In the genomic region with DNA sequence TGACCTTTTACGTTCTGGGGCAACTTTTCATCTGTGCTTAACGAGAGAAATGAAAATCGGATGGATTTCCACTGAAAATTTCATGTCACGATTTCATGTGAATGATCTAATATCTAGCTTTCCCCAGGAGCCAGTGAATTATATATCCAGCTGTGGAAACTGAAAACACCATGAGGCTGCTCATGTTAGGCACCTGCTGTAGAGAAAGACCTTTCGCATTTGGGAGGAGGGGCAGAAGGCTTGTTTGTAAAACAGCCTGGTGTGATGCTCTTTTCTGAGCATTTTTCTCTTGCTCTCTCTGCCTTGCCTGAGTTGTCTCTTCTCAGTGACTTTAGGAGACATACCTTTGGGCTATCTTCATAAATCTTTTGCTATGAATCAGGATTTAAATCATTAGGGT, we compare ENCODE assay signal across 18 cellular contexts.
"Had no signal": no experiment of that assay in that cellular context is flagged by ENCODE, and none has a peak within 500 bp of the region (broad histone marks: within the 10 kb centered on the region; RNA-seq: fewer than 3 reads in every experiment).

No MANE protein-coding gene starts in this region.

- H3K4me1 ChIP-seq: transverse colon had no signal

- H3K36me3 Mint-ChIP-seq: activated naive CD4-positive, alpha-beta T cell treated with anti-CD3 and anti-CD28 coated beads, Interleukin-2, amount 50 U/mL, for 72 hours; immature natural killer cell; stimulated activated naive B cell treated with anti-CD40 and anti-IgM and Interleukin-4, amounts not matched to agents 10 μg/mL and 1 μg/mL and 100 μg/mL, for 72 hours had no signal

- H3K27ac ChIP-seq: cardiac muscle cell, SJSA1, transverse colon had no signal

- H3K4me3 Mint-ChIP-seq: activated T-helper 1 cell treated with anti-CD3 and anti-CD28 coated beads, Interleukin-12 subunit alpha, Interleukin-12 subunit beta, Interleukin-2, Interleukin-4 antibody, amounts not matched to agents 30 ng/mL and 10 ng/mL and 1 ng/mL, durations not matched to agents 14 hours and 24 hours and 36 hours; dendritic cell treated with granulocyte-macrophage colony-stimulating factor and Interleukin-4, amounts not matched to agents 40 ng/mL and 50 ng/mL, for 4 days; immature natural killer cell; neural crest cell; stimulated activated naive B cell treated with anti-CD40 and anti-IgM and Interleukin-4, amounts not matched to agents 10 μg/mL and 1 μg/mL and 100 μg/mL, for 72 hours; T-helper 1 cell treated with Interleukin-12 subunit alpha and Interleukin-12 subunit beta and Interleukin-4 antibody, amounts not matched to agents 30 μg/mL and 1 μg/mL, for 36 hours had no signal

- H3K36me3 ChIP-seq: cardiac muscle cell, sigmoid colon, SJSA1, transverse colon had no signal

- H3K27ac Mint-ChIP-seq: activated naive CD4-positive, alpha-beta T cell treated with anti-CD3 and anti-CD28 coated beads, Interleukin-2, amount 50 U/mL, for 72 hours; activated T-helper 1 cell treated with anti-CD3 and anti-CD28 coated beads, Interleukin-12 subunit alpha, Interleukin-12 subunit beta, Interleukin-2, Interleukin-4 antibody, amounts not matched to agents 30 ng/mL and 10 ng/mL and 1 ng/mL, durations not matched to agents 14 hours and 24 hours and 36 hours; dendritic cell treated with granulocyte-macrophage colony-stimulating factor and Interleukin-4, amounts not matched to agents 40 ng/mL and 50 ng/mL, for 4 days; immature natural killer cell; stimulated activated naive B cell treated with anti-CD40 and anti-IgM and Interleukin-4, amounts not matched to agents 10 μg/mL and 1 μg/mL and 100 μg/mL, for 72 hours; T-helper 1 cell treated with Interleukin-12 subunit alpha and Interleukin-12 subunit beta and Interleukin-4 antibody, amounts not matched to agents 30 μg/mL and 1 μg/mL, for 36 hours had no signal

- H3K4me3 ChIP-seq: cardiac muscle cell, lung, sigmoid colon, SJSA1, transverse colon had no signal

- H3K4me1 Mint-ChIP-seq: immature natural killer cell; stimulated activated naive B cell treated with anti-CD40 and anti-IgM and Interleukin-4, amounts not matched to agents 10 μg/mL and 1 μg/mL and 100 μg/mL, for 72 hours had no signal

- H3K9me3 Mint-ChIP-seq: activated naive CD4-positive, alpha-beta T cell treated with anti-CD3 and anti-CD28 coated beads, Interleukin-2, amount 50 U/mL, for 72 hours; activated T-helper 1 cell treated with anti-CD3 and anti-CD28 coated beads, Interleukin-12 subunit alpha, Interleukin-12 subunit beta, Interleukin-2, Interleukin-4 antibody, amounts not matched to agents 30 ng/mL and 10 ng/mL and 1 ng/mL, durations not matched to agents 14 hours and 24 hours and 36 hours; dendritic cell treated with granulocyte-macrophage colony-stimulating factor and Interleukin-4, amounts not matched to agents 40 ng/mL and 50 ng/mL, for 4 days; immature natural killer cell; neural crest cell; stimulated activated naive B cell treated with anti-CD40 and anti-IgM and Interleukin-4, amounts not matched to agents 10 μg/mL and 1 μg/mL and 100 μg/mL, for 72 hours; T-helper 1 cell treated with Interleukin-12 subunit alpha and Interleukin-12 subunit beta and Interleukin-4 antibody, amounts not matched to agents 30 μg/mL and 1 μg/mL, for 36 hours had no signal

- H3K9me3 ChIP-seq: sigmoid colon, SJSA1, transverse colon had no signal

- ATAC-seq: activated naive CD4-positive, alpha-beta T cell treated with anti-CD3 and anti-CD28 coated beads, Interleukin-2, amount 50 U/mL, for 72 hours; esophagus mucosa; stimulated activated naive B cell treated with anti-CD40 and anti-IgM and Interleukin-4, amounts not matched to agents 10 μg/mL and 1 μg/mL and 100 μg/mL, for 72 hours had no signal

- H3K27me3 ChIP-seq: cardiac muscle cell, sigmoid colon, SJSA1, transverse colon had no signal

- DNase-seq: activated CD4-positive, alpha-beta T cell treated with anti-CD3 and anti-CD28 coated beads for 1 hour; activated CD4-positive, alpha-beta T cell treated with anti-CD3 and anti-CD28 coated beads, Interleukin-2, amount 50 U/mL, for 4 hours; activated gamma-delta T cell treated with Interleukin-2 at 50 U/mL for 16 hours; effector CD8-positive, alpha-beta T cell; immature natural killer cell; sigmoid colon; stimulated activated CD4-positive, alpha-beta T cell treated with anti-CD3 and anti-CD28 coated beads, Interleukin-4, amount 100 ng/mL, for 4 hours; stimulated activated naive B cell treated with anti-CD40 and anti-IgM and Interleukin-4, amounts not matched to agents 10 μg/mL and 1 μg/mL and 100 μg/mL, for 72 hours; transverse colon had no signal
